In the genomic region with DNA sequence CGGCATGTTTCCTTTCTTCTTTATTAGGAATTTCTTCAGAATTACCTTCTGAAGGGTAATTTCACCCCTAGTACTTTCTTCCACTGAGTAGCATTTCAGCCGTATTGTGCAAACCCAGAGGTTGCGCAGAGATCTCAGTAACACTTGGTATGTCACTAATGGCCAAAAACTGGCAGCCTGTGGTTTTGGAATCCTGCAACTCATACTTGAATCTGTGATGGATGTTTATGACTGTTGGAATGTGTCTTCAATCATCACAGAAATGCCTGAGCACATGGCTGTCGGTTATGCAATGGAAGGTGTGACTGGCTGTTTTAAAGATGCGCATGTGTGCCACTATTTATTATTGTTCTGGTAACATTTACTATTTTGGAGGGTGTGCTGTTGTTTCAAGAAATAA, we compare ENCODE assay signal across 15 cellular contexts.
DNase-seq lines count a peak whose midpoint lies in the region; ATAC-seq and TF ChIP-seq lines count a peak whose summit lies in the region.
"Had no signal": no experiment of that assay in that cellular context is flagged by ENCODE, and none has a peak within 500 bp of the region (broad histone marks: within the 10 kb centered on the region; RNA-seq: fewer than 3 reads in every experiment).

No MANE protein-coding gene starts in this region.

- WGBS in hepatocyte (ENCODE audit: low lambda C conversion rate, missing lambda C conversion rate), result 67% methylated on average over 5 of the region's 5 CpGs

- peak; percentile 87 for DNase-seq in MCF 10A (ENCODE audit: unreplicated experiment)
- no peak for DNase-seq in breast epithelium (ENCODE audit: low spot score in 2 of 2)
- peak; percentile 41 for DNase-seq in SKM-1 (lab: John Stamatoyannopoulos, UW; ENCODE audit: unreplicated experiment)
- DNase-seq in hepatocyte (ENCODE audit: low spot score), result no peak
- DNase-seq in HAP-1 (ENCODE audit: low spot score in 2 of 2), result no peak
- no peak for DNase-seq in RKO (ENCODE audit: low spot score)
- no peak for DNase-seq in NCI-H187 (lab: John Stamatoyannopoulos, UW)
- DNase-seq: activated CD4-positive, alpha-beta T cell treated with anti-CD3 and anti-CD28 coated beads, Interleukin-2, amount 50 U/mL, for 1 hour; NCI-H345; occipital lobe; testis had no signal

- H3K4me2 ChIP-seq in hepatocyte, result no peak overlapping the region

- no peaks in the 10 kb centered on the region for H3K79me2 ChIP-seq in hepatocyte

- no peak overlapping the region for H3K27ac ChIP-seq in breast epithelium
- H3K27ac ChIP-seq in hepatocyte, result peak overlapping the region; percentile 76
- H3K27ac ChIP-seq: testis had no signal

- TF ChIP-seq POLR2A in breast epithelium (IDR thresholded peaks at IDR 0.05), result no peak

- H3K36me3 ChIP-seq in breast epithelium (no peaks in the 10 kb centered on the region), hepatocyte (replicated peaks; ENCODE audit: insufficient read depth, low read depth) (no peaks in the 10 kb centered on the region), HAP-1 (replicated peaks) (no peaks in the 10 kb centered on the region)

- no peak overlapping the region for H3K4me3 Mint-ChIP-seq in MCF 10A (ENCODE audit: unreplicated experiment)
- H3K4me3 Mint-ChIP-seq: brain; T-helper 2 cell treated with Interferon-gamma antibody and Interleukin-4, amounts not matched to agents 5 μg/mL and 100 μg/mL, for 36 hours had no signal

- no peaks in the 10 kb centered on the region for H3K4me1 Mint-ChIP-seq in MCF 10A (ENCODE audit: insufficient read depth, unreplicated experiment)

- H3K4me3 ChIP-seq in breast epithelium, result no peak overlapping the region
- H3K4me3 ChIP-seq in hepatocyte, result no peak overlapping the region
- no peak overlapping the region for H3K4me3 ChIP-seq in HAP-1
- H3K4me3 ChIP-seq: testis had no signal

- no TSS peak for BruUV-seq in MCF 10A (replicated peaks; lab: Mats Ljungman, UMichigan)

- H3K9me3 ChIP-seq in breast epithelium (no peaks in the 10 kb centered on the region), hepatocyte (ENCODE audit: low read depth) (no peaks in the 10 kb centered on the region), HAP-1 (peaks cover 6% of the 10 kb centered on the region; the same call in 1 of the 2 replicates)
- H3K9me3 ChIP-seq: testis had no signal

- no peaks in the 10 kb centered on the region for H4K20me1 ChIP-seq in hepatocyte (ENCODE audit: insufficient read depth, poor library complexity, severe bottlenecking)

- H2AFZ ChIP-seq in hepatocyte, result no peak overlapping the region

- no peaks in the 10 kb centered on the region for H3K27me3 ChIP-seq in breast epithelium
- H3K27me3 ChIP-seq in hepatocyte, result no peaks in the 10 kb centered on the region
- no peaks in the 10 kb centered on the region for H3K27me3 ChIP-seq in HAP-1 (ENCODE audit: low read depth)
- H3K27me3 ChIP-seq: testis had no signal

- POLR2A ChIA-PET in MCF 10A (lab: Yijun Ruan, JAX), result interaction anchor here (0.8 to 1.3 kb wide), 2 partner anchors 10 to 11 kb away, joined by 3 read pairs; no protein-coding TSS in a partner anchor

- no peak overlapping the region for H3K27ac Mint-ChIP-seq in MCF 10A (ENCODE audit: low read depth, unreplicated experiment)
- H3K27ac Mint-ChIP-seq: T-helper 2 cell treated with Interferon-gamma antibody and Interleukin-4, amounts not matched to agents 5 μg/mL and 100 μg/mL, for 36 hours had no signal

- in situ Hi-C loops in HAP-1 (cut with MboI; ENCODE audit: low sequenced_read_pairs), result no loop called here

- no peaks in the 10 kb centered on the region for H3K27me3 Mint-ChIP-seq in MCF 10A (ENCODE audit: insufficient read depth, unreplicated experiment)
- H3K27me3 Mint-ChIP-seq: brain had no signal

- H3K4me1 ChIP-seq in breast epithelium (no peaks in the 10 kb centered on the region), hepatocyte (ENCODE audit: insufficient read depth) (peaks cover 43% of the 10 kb centered on the region), HAP-1 (no peaks in the 10 kb centered on the region)

- no peaks in the 10 kb centered on the region for H3K36me3 Mint-ChIP-seq in MCF 10A (ENCODE audit: insufficient read depth, unreplicated experiment)

- CTCF ChIA-PET in MCF 10A (lab: Yijun Ruan, JAX), result no interaction called here

- no peak for ATAC-seq in GM18867 (IDR thresholded peaks at IDR 0.05; ENCODE audit: unreplicated experiment)
- ATAC-seq: Panc1 had no signal

- intact Hi-C loops in MCF 10A (cut with micrococcal nuclease) (no loop called here), breast epithelium (cut with DNase I; ENCODE audit: low total_unique reads) (no loop called here)

- TF ChIP-seq CTCF in MCF 10A (IDR thresholded peaks at IDR 0.05; ENCODE audit: unreplicated experiment) (no peak), breast epithelium (IDR thresholded peaks at IDR 0.05) (no peak), hepatocyte (IDR thresholded peaks at IDR 0.05; ENCODE audit: poor library complexity) (no peak)

- no peaks in the 10 kb centered on the region for H3K9me2 ChIP-seq in hepatocyte (replicated peaks; ENCODE audit: insufficient read depth)

- peaks cover 15% of the 10 kb centered on the region for H3K9me3 Mint-ChIP-seq in MCF 10A (ENCODE audit: unreplicated experiment)
- H3K9me3 Mint-ChIP-seq: T-helper 2 cell treated with Interferon-gamma antibody and Interleukin-4, amounts not matched to agents 5 μg/mL and 100 μg/mL, for 36 hours had no signal

Comparison
In these comparisons a context has a peak if more than half of its experiments do, and no peak if none do; other contexts are left out.
1. DNase-seq: peak in MCF 10A (single experiment) and SKM-1 (single experiment); none in breast epithelium (0 of 2), hepatocyte (single experiment), HAP-1 (0 of 2), RKO (single experiment) and NCI-H187 (0 of 2).